In the genomic region with DNA sequence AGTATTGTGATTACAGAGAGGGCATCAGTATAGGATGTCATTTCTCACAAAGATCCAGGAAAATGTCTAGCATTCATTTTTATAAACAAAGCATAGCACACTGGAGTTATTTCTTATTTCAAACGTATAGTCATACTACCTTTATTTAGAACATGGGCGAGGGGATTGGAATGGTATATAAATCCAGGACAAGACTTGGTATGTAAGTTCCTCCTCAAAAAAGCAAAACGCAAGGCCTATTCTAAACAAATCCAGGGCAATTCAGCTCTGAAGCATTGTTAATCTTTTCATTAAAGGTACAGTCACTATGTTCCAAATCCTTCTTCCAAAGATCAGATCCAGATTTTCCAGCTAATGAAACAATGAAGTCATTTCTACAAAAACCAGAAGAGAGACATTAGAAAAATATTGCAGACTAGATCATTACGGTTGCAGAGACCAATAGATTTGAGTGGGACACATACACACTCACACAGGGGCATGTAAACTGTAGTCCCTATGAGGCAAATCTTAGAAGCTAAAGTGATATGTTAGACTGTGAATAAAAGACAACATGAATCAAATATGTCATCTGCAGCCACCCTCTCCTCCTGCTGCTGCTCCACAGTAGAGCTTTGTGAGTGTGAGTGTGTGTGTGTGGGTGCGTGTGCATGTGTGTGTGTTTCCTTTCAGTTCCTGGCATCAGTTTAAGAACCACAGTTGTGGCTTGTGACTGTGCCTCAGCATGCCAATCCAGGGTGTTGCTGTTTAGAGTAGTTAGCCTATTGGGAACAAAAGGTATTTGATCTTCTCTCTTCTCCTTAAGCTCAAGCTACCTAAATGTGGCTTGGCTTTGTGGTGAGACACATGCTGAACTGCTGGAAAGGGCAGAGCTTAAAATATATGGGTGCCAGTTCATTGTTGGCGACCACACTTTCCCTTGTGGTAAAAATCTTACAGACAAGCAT, we compare ENCODE assay signal across 13 cellular contexts.
A peak's percentile ranks its signal among the peaks of the same experiment; 100 is the strongest.
DNase-seq lines count a peak whose midpoint lies in the region; ATAC-seq and TF ChIP-seq lines count a peak whose summit lies in the region.
"Had no signal": no experiment of that assay in that cellular context is flagged by ENCODE, and none has a peak within 500 bp of the region (broad histone marks: within the 10 kb centered on the region; RNA-seq: fewer than 3 reads in every experiment).

No MANE protein-coding gene starts in this region.

- no peak overlapping the region for H3K14ac ChIP-seq in mesenchymal stem cell (ENCODE audit: low read length in 2 of 2)

- no peak overlapping the region for H3K27ac Mint-ChIP-seq in MCF 10A (ENCODE audit: low read depth, unreplicated experiment)
- no peak overlapping the region for H3K27ac Mint-ChIP-seq in stimulated activated naive CD8-positive, alpha-beta T cell treated with anti-CD3 and anti-CD28 coated beads, Interleukin-15, amount 100 ng/mL, for 72 hours

- no peak for ATAC-seq in stimulated activated naive CD8-positive, alpha-beta T cell treated with anti-CD3 and anti-CD28 coated beads, Interleukin-15, amount 100 ng/mL, for 72 hours
- ATAC-seq in HG02610 (IDR thresholded peaks at IDR 0.05; ENCODE audit: unreplicated experiment) = no peak

- no peak overlapping the region for H4K91ac ChIP-seq in mesenchymal stem cell (ENCODE audit: low read length)

- H2AFZ ChIP-seq in mesenchymal stem cell (ENCODE audit: low read depth, low read length) = no peak overlapping the region

- H3K9me3 Mint-ChIP-seq in MCF 10A (ENCODE audit: unreplicated experiment) = no peaks in the 10 kb centered on the region
- no peaks in the 10 kb centered on the region for H3K9me3 Mint-ChIP-seq in stimulated activated naive CD8-positive, alpha-beta T cell treated with anti-CD3 and anti-CD28 coated beads, Interleukin-15, amount 100 ng/mL, for 72 hours
- H3K9me3 Mint-ChIP-seq: brain had no signal

- H3K36me3 ChIP-seq in breast epithelium (peaks cover 3% of the 10 kb centered on the region), mesenchymal stem cell (ENCODE audit: control insufficient read depth in 1 of 2, insufficient read depth in 2 of 2, low read depth in 1 of 2, low read length in 2 of 2) (no peaks in the 10 kb centered on the region), vagina (no peaks in the 10 kb centered on the region)
- H3K36me3 ChIP-seq: Peyer's patch had no signal

- no peak overlapping the region for H3K4me2 ChIP-seq in mesenchymal stem cell (ENCODE audit: low read length, poor library complexity, severe bottlenecking)

- no peaks in the 10 kb centered on the region for H3K27me3 Mint-ChIP-seq in MCF 10A (ENCODE audit: insufficient read depth, unreplicated experiment)
- H3K27me3 Mint-ChIP-seq in stimulated activated naive CD8-positive, alpha-beta T cell treated with anti-CD3 and anti-CD28 coated beads, Interleukin-15, amount 100 ng/mL, for 72 hours = no peaks in the 10 kb centered on the region

- no peak overlapping the region for H2AK5ac ChIP-seq in mesenchymal stem cell (ENCODE audit: low read length, severe bottlenecking)

- H3K27me3 ChIP-seq in breast epithelium (no peaks in the 10 kb centered on the region), mesenchymal stem cell (ENCODE audit: control insufficient read depth in 1 of 2, insufficient read depth in 1 of 2, low read length in 2 of 2) (no peaks in the 10 kb centered on the region), vagina (no peaks in the 10 kb centered on the region)
- H3K27me3 ChIP-seq: Peyer's patch had no signal

- H3K4me1 ChIP-seq in breast epithelium (peaks cover 0 to 3% of the 10 kb centered on the region in 2 donors), mesenchymal stem cell (ENCODE audit: control insufficient read depth, insufficient read depth, low read depth, low read length) (peaks cover 3% of the 10 kb centered on the region), vagina (peaks cover 12% of the 10 kb centered on the region)
- H3K4me1 ChIP-seq: Peyer's patch had no signal

- H3K27ac ChIP-seq in breast epithelium (peak overlapping the region in 1 of 2 donors; percentile 43), mesenchymal stem cell (ENCODE audit: low read length, poor library complexity, severe bottlenecking) (no peak overlapping the region), vagina (peak overlapping the region; percentile 46)

- no peaks in the 10 kb centered on the region for H3K9me3 ChIP-seq in breast epithelium
- H3K9me3 ChIP-seq in mesenchymal stem cell (ENCODE audit: control insufficient read depth, low read length) = no peaks in the 10 kb centered on the region
- H3K9me3 ChIP-seq in vagina = no peaks in the 10 kb centered on the region
- H3K9me3 ChIP-seq: Peyer's patch had no signal

- 88% methylated on average over 5 of the region's 6 CpGs for WGBS in mesenchymal stem cell

- peak; percentile 6 for DNase-seq in MCF 10A (ENCODE audit: unreplicated experiment)
- no peak for DNase-seq in breast epithelium (ENCODE audit: low spot score in 2 of 2)
- DNase-seq in choroid plexus epithelial cell (ENCODE audit: low read depth) = peak; percentile 72
- peak; percentile 32 for DNase-seq in mesenchymal stem cell
- DNase-seq in vagina (ENCODE audit: extremely low spot score in 2 of 2) = no peak
- DNase-seq in T-helper 9 cell = no peak
- DNase-seq in stimulated activated naive CD8-positive, alpha-beta T cell treated with anti-CD3 and anti-CD28 coated beads, Interleukin-15, amount 100 ng/mL, for 72 hours = no peak
- DNase-seq: 8988T, GF-D8, NCI-H2227 treated with DMSO at 0.1 percent for 48 hours, Peyer's patch had no signal

- no peak overlapping the region for H3K4me3 ChIP-seq in breast epithelium
- H3K4me3 ChIP-seq in choroid plexus epithelial cell (ENCODE audit: low read depth, low read length) = no peak overlapping the region
- peak overlapping the region in 1 of 2 experiments; percentile 38 for H3K4me3 ChIP-seq in mesenchymal stem cell (ENCODE audit: insufficient read depth in 1 of 2, low read depth in 1 of 2, low read length in 2 of 2)
- no peak overlapping the region for H3K4me3 ChIP-seq in vagina
- H3K4me3 ChIP-seq: Peyer's patch had no signal

- H3K4ac ChIP-seq in mesenchymal stem cell (ENCODE audit: low read depth in 1 of 2, low read length in 2 of 2) = no peak overlapping the region

- no peak overlapping the region for H4K8ac ChIP-seq in mesenchymal stem cell (ENCODE audit: low read length)

- BruUV-seq in MCF 10A (replicated peaks; lab: Mats Ljungman, UMichigan) = no TSS peak

- no peak overlapping the region for H3K18ac ChIP-seq in mesenchymal stem cell (ENCODE audit: low read depth in 1 of 2, low read length in 2 of 2)

- H3K4me1 Mint-ChIP-seq in MCF 10A (ENCODE audit: insufficient read depth, unreplicated experiment) = peaks cover 6% of the 10 kb centered on the region
- no peaks in the 10 kb centered on the region for H3K4me1 Mint-ChIP-seq in stimulated activated naive CD8-positive, alpha-beta T cell treated with anti-CD3 and anti-CD28 coated beads, Interleukin-15, amount 100 ng/mL, for 72 hours

- intact Hi-C loops in MCF 10A (cut with micrococcal nuclease) = no loop called here
- intact Hi-C loops in breast epithelium (cut with DNase I; ENCODE audit: low total_unique reads) = loop anchor here (5.0 kb wide), 1 partner anchor 1044 kb away; no protein-coding TSS in a partner anchor
- intact Hi-C loops in vagina (cut with DNase I) = no loop called here

- H2BK15ac ChIP-seq in mesenchymal stem cell (ENCODE audit: low read depth, poor library complexity, severe bottlenecking) = no peak overlapping the region

- no peak overlapping the region for H2BK5ac ChIP-seq in mesenchymal stem cell (ENCODE audit: low read depth, low read length, poor library complexity, severe bottlenecking)

- TF ChIP-seq CTCF in MCF 10A (IDR thresholded peaks at IDR 0.05; ENCODE audit: unreplicated experiment) (no peak), breast epithelium (IDR thresholded peaks at IDR 0.05) (no peak), choroid plexus epithelial cell (conservative IDR thresholded peaks at IDR 0.05; ENCODE audit: low read depth, low read length) (no peak), vagina (IDR thresholded peaks at IDR 0.05) (no peak)

- POLR2A ChIA-PET in MCF 10A (lab: Yijun Ruan, JAX) = interaction anchor here (0.7 kb wide), 1 partner anchor 11 kb away, joined by 3 read pairs; no protein-coding TSS in a partner anchor

- CTCF ChIA-PET in MCF 10A (lab: Yijun Ruan, JAX) = interaction anchor here (0.6 to 1.3 kb wide), 2 partner anchors 15 to 23 kb away, joined by 3 read pairs; no protein-coding TSS in a partner anchor

- H3K9ac ChIP-seq in mesenchymal stem cell (ENCODE audit: low read length) = peak overlapping the region; percentile 83

- peak overlapping the region in 1 of 2 experiments; percentile 59 for H2BK12ac ChIP-seq in mesenchymal stem cell (ENCODE audit: low read length in 2 of 2)

- TF ChIP-seq POLR2A in breast epithelium (IDR thresholded peaks at IDR 0.05) (no peak), vagina (IDR thresholded peaks at IDR 0.05) (no peak)

- no peaks in the 10 kb centered on the region for H3K79me1 ChIP-seq in mesenchymal stem cell (replicated peaks; ENCODE audit: low read length, poor library complexity, severe bottlenecking)

- H2BK120ac ChIP-seq in mesenchymal stem cell (ENCODE audit: low read depth, low read length) = no peak overlapping the region

- H3K23ac ChIP-seq in mesenchymal stem cell (ENCODE audit: low read length in 2 of 2) = no peak overlapping the region

- no peak overlapping the region for H3K4me3 Mint-ChIP-seq in MCF 10A (ENCODE audit: unreplicated experiment)
- H3K4me3 Mint-ChIP-seq in stimulated activated naive CD8-positive, alpha-beta T cell treated with anti-CD3 and anti-CD28 coated beads, Interleukin-15, amount 100 ng/mL, for 72 hours = no peak overlapping the region
- H3K4me3 Mint-ChIP-seq: brain had no signal

- no peaks in the 10 kb centered on the region for H3K36me3 Mint-ChIP-seq in MCF 10A (ENCODE audit: insufficient read depth, unreplicated experiment)
- H3K36me3 Mint-ChIP-seq: brain had no signal

Comparison
In these comparisons a context has a peak if more than half of its experiments do, and no peak if none do; other contexts are left out.
1. DNase-seq: peak in MCF 10A (single experiment), choroid plexus epithelial cell (single experiment) and mesenchymal stem cell (single experiment); none in breast epithelium (0 of 2), vagina (0 of 2), T-helper 9 cell (single experiment) and stimulated activated naive CD8-positive, alpha-beta T cell treated with anti-CD3 and anti-CD28 coated beads, Interleukin-15, amount 100 ng/mL, for 72 hours (0 of 2).